11 cellular contexts compared by ENCODE assay signal in genomic region chrX:19776753-19777152, GRCh38.
DNase-seq lines count a peak whose midpoint lies in the region; ATAC-seq, FAIRE-seq and TF ChIP-seq lines count a peak whose summit lies in the region.
"Had no signal": no experiment of that assay in that cellular context is flagged by ENCODE, and none has a peak within 500 bp of the region (broad histone marks: within the 10 kb centered on the region; RNA-seq: fewer than 3 reads in every experiment).

No MANE protein-coding gene starts in this region.

- intact Hi-C loops in tibial artery (cut with DNase I; ENCODE audit: low total_unique reads) = no loop called here

- peaks cover 0 to 1% (median 0%) of the 10 kb centered on the region in 7 donors for H3K9me3 Mint-ChIP-seq in CD4-positive, CD25-positive, alpha-beta regulatory T cell
- H3K9me3 Mint-ChIP-seq in central memory CD8-positive, alpha-beta T cell = peaks cover 5% of the 10 kb centered on the region

- H3K4me3 ChIP-seq in CD4-positive, CD25-positive, alpha-beta regulatory T cell (ENCODE audit: low read depth, low read length) = peak overlapping the region; percentile 41
- H3K4me3 ChIP-seq in tibial artery = no peak overlapping the region
- H3K4me3 ChIP-seq: stomach had no signal

- TF ChIP-seq CTCF in tibial artery (IDR thresholded peaks at IDR 0.05) (no peak), GM13976 (IDR thresholded peaks at IDR 0.05; ENCODE audit: borderline replicate concordance, control extremely low read depth, extremely low read depth, insufficient read depth, missing control alignments) (no peak)

- H3K27ac Mint-ChIP-seq in CD4-positive, CD25-positive, alpha-beta regulatory T cell = peak overlapping the region; percentile 53 to 97 (median 68)
- H3K27ac Mint-ChIP-seq in central memory CD8-positive, alpha-beta T cell (ENCODE audit: low read depth) = peak overlapping the region; percentile 81

- H3K27me3 Mint-ChIP-seq in CD4-positive, CD25-positive, alpha-beta regulatory T cell = no peaks in the 10 kb centered on the region
- no peaks in the 10 kb centered on the region for H3K27me3 Mint-ChIP-seq in central memory CD8-positive, alpha-beta T cell

- H3K4me1 ChIP-seq in CD4-positive, CD25-positive, alpha-beta regulatory T cell (ENCODE audit: control insufficient read depth, insufficient read depth, low read length, poor library complexity, severe bottlenecking) = peaks cover 63% of the 10 kb centered on the region
- no peaks in the 10 kb centered on the region for H3K4me1 ChIP-seq in tibial artery

- in situ Hi-C loops in GM13976 (cut with MboI; ENCODE audit: low sequenced_read_pairs, unreplicated experiment) = no loop called here

- peak overlapping the region; percentile 67 for H3K27ac ChIP-seq in CD4-positive, CD25-positive, alpha-beta regulatory T cell (ENCODE audit: insufficient read depth, low read length, poor library complexity, severe bottlenecking)
- H3K27ac ChIP-seq in tibial artery = no peak overlapping the region
- H3K27ac ChIP-seq: stomach had no signal

- no peaks in the 10 kb centered on the region for H3K27me3 ChIP-seq in CD4-positive, CD25-positive, alpha-beta regulatory T cell (ENCODE audit: control insufficient read depth, insufficient read depth, low read length)
- no peaks in the 10 kb centered on the region for H3K27me3 ChIP-seq in tibial artery
- H3K27me3 ChIP-seq: stomach had no signal

- H3K4me1 Mint-ChIP-seq in CD4-positive, CD25-positive, alpha-beta regulatory T cell = peaks cover 18 to 78% (median 45%) of the 10 kb centered on the region in 4 donors
- peaks cover 60% of the 10 kb centered on the region for H3K4me1 Mint-ChIP-seq in central memory CD8-positive, alpha-beta T cell

- no peaks in the 10 kb centered on the region for H3K9me3 ChIP-seq in CD4-positive, CD25-positive, alpha-beta regulatory T cell (ENCODE audit: control insufficient read depth in 2 of 2, low read length in 2 of 2)
- no peaks in the 10 kb centered on the region for H3K9me3 ChIP-seq in tibial artery
- H3K9me3 ChIP-seq: stomach had no signal

- FAIRE-seq in GM18507 (lab: Jason Lieb, UNC) (peak; percentile 89), urothelium cell line (lab: Jason Lieb, UNC) (no peak)

- ATAC-seq in CD4-positive, CD25-positive, alpha-beta regulatory T cell (ENCODE audit: low read depth in 2 of 2) = peak; percentile 41 to 60
- peak; percentile 66 for ATAC-seq in central memory CD8-positive, alpha-beta T cell (replicated peaks; ENCODE audit: extremely low read depth, poor library complexity, severe bottlenecking)

- H3K36me3 ChIP-seq in CD4-positive, CD25-positive, alpha-beta regulatory T cell (ENCODE audit: control insufficient read depth, insufficient read depth, low read length) = no peaks in the 10 kb centered on the region
- H3K36me3 ChIP-seq in tibial artery = no peaks in the 10 kb centered on the region
- H3K36me3 ChIP-seq: stomach had no signal

- peak overlapping the region; percentile 39 to 86 (median 58) for H3K4me3 Mint-ChIP-seq in CD4-positive, CD25-positive, alpha-beta regulatory T cell
- H3K4me3 Mint-ChIP-seq in central memory CD8-positive, alpha-beta T cell = peak overlapping the region; percentile 45

- no peaks in the 10 kb centered on the region for H3K36me3 Mint-ChIP-seq in CD4-positive, CD25-positive, alpha-beta regulatory T cell
- H3K36me3 Mint-ChIP-seq in central memory CD8-positive, alpha-beta T cell (ENCODE audit: insufficient read depth) = peaks cover 30% of the 10 kb centered on the region

- DNase-seq in CD4-positive, CD25-positive, alpha-beta regulatory T cell = peak; percentile 3 to 79 (median 43)
- DNase-seq in GM18507 (ENCODE audit: extremely low spot score, insufficient read length, low read depth) = no peak
- peak; percentile 38 for DNase-seq in NAMALWA (ENCODE audit: low spot score)
- DNase-seq in central memory CD8-positive, alpha-beta T cell (ENCODE audit: low spot score in 2 of 2) = peak in 1 of 2 donors; percentile 42
- DNase-seq in tibial artery = no peak
- DNase-seq in NCI-H524 (lab: John Stamatoyannopoulos, UW) = no peak
- no peak for DNase-seq in GM13976 (ENCODE audit: low spot score)
- no peak for DNase-seq in urothelium cell line (ENCODE audit: low spot score)
- DNase-seq: COR-L47, NCI-H2227 treated with DMSO at 0.1 percent for 48 hours, stomach had no signal

Comparison
In these comparisons a context has a peak if more than half of its experiments do, and no peak if none do; other contexts are left out.
1. DNase-seq: peak in CD4-positive, CD25-positive, alpha-beta regulatory T cell (3 of 3) and NAMALWA (single experiment); none in GM18507 (single experiment), tibial artery (0 of 2), NCI-H524 (0 of 2), GM13976 (single experiment) and urothelium cell line (single experiment).